25 cellular contexts compared by ENCODE assay signal in genomic region chr4:171817026-171817425, GRCh38.
DNase-seq lines count a peak whose midpoint lies in the region; ATAC-seq lines count a peak whose summit lies in the region.
"Had no signal": no experiment of that assay in that cellular context is flagged by ENCODE, and none has a peak within 500 bp of the region (broad histone marks: within the 10 kb centered on the region; RNA-seq: fewer than 3 reads in every experiment).

No MANE protein-coding gene starts in this region.

- ATAC-seq in GM18519 (IDR thresholded peaks at IDR 0.05; ENCODE audit: low FRiP score, unreplicated experiment) (peak; percentile 61), GM21529 (IDR thresholded peaks at IDR 0.05; ENCODE audit: unreplicated experiment) (peak; percentile 50), HG03342 (IDR thresholded peaks at IDR 0.05; ENCODE audit: unreplicated experiment) (peak; percentile 55)
- ATAC-seq: gastroesophageal sphincter; left colon; sciatic nerve; stimulated activated memory B cell treated with anti-CD40 and anti-IgM and Interleukin-4, amounts not matched to agents 10 μg/mL and 1 μg/mL and 100 μg/mL, for 72 hours had no signal

- DNase-seq in foreskin melanocyte (peak; percentile 63), putamen (ENCODE audit: low spot score) (no peak), NCI-H2029 treated with DMSO at 0.1 percent for 48 hours (lab: John Stamatoyannopoulos, UW) (no peak), MV-4-11 (lab: John Stamatoyannopoulos, UW) (no peak)
- DNase-seq: activated CD4-positive, alpha-beta T cell treated with anti-CD3 and anti-CD28 coated beads, Interleukin-2, amount 50 U/mL, for 4 hours; activated CD8-positive, alpha-beta memory T cell treated with anti-CD3 and anti-CD28 coated beads, Interleukin-2, amount 50 U/mL, for 4 hours; activated naive CD4-positive, alpha-beta T cell treated with anti-CD3 and anti-CD28 coated beads for 36 hours; adrenal gland; C1 segment of cervical spinal cord; cerebellar nuclear complex; dorsolateral prefrontal cortex; H7; hippocampal formation; left colon; NCI-H1105; NCI-H187 treated with DMSO at 0.1 percent for 48 hours; NCI-H526 treated with DMSO at 0.1 percent for 48 hours; stimulated activated CD4-positive, alpha-beta T cell treated with anti-CD3 and anti-CD28 coated beads, Interleukin-4, amount 100 ng/mL, for 4 hours; substantia nigra had no signal
